In the genomic region with DNA sequence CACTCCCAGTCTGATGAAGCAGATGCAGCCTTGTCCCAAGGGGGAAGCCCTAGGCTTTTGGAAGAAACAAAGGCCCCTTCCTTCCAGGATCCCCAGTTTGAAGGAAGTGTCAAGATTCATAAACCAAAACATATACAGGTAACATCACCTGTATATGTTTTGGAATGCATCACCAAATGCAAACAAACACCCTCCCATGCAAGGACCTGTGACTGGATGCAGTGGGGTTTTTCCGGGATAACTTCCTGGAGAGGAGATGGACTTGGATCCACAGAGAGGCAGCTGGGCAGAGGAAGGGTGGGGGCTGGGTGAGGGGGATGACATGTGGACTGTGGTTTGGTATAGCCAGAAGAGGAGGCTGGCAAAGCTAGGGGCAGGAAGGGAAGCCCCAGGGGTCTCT, we compare ENCODE assay signal across 25 cellular contexts. TPM values are rescaled to one million over a fixed set of nuclear protein-coding genes. Genes with fewer than 3 reads are reported as not detected.
DNase-seq lines count a peak whose midpoint lies in the region; ATAC-seq and TF ChIP-seq lines count a peak whose summit lies in the region.
"Had no signal": no experiment of that assay in that cellular context is flagged by ENCODE, and none has a peak within 500 bp of the region (broad histone marks: within the 10 kb centered on the region; RNA-seq: fewer than 3 reads in every experiment).

No MANE protein-coding gene starts in this region.

- no peak overlapping the region for H2AFZ ChIP-seq in PC-3 (ENCODE audit: low read length)

- no peaks in the 10 kb centered on the region for H3F3A ChIP-seq in PC-3 (ENCODE audit: low read length, unreplicated experiment)

- peak overlapping the region; percentile 55 for H3K4me2 ChIP-seq in PC-3 (ENCODE audit: low read length)
- H3K4me2 ChIP-seq: BLaER1 treated with 17β-estradiol and CSF1 and Interleukin-3, amounts not matched to agents 10 nM and 100 nM had no signal

- intact Hi-C loops in PC-3 (cut with micrococcal nuclease): no loop called here
- intact Hi-C loops in left colon (cut with DNase I, micrococcal nuclease): no loop called here
- intact Hi-C loops in sigmoid colon (cut with DNase I): no loop called here

- H3K4me1 Mint-ChIP-seq in activated naive CD8-positive, alpha-beta T cell treated with anti-CD3 and anti-CD28 coated beads for 36 hours: no peaks in the 10 kb centered on the region
- H3K4me1 Mint-ChIP-seq: CD8-positive, alpha-beta memory T cell had no signal

- BruUV-seq in PC-3 (replicated peaks; lab: Mats Ljungman, UMichigan): no TSS peak

- no peak overlapping the region; the same call in 1 of the 2 replicates for H3K9ac ChIP-seq in PC-3 (ENCODE audit: low read length)
- H3K9ac ChIP-seq: BLaER1 treated with 17β-estradiol and CSF1 and Interleukin-3, amounts not matched to agents 10 nM and 100 nM had no signal

- POLR2A ChIA-PET in PC-3 (lab: Charles Lee; ENCODE audit: unreplicated experiment): no interaction called here

- H3K79me2 ChIP-seq in PC-3 (ENCODE audit: low read length): no peaks in the 10 kb centered on the region

- TF ChIP-seq CTCF in PC-3 (conservative IDR thresholded peaks at IDR 0.05; ENCODE audit: low read depth, low read length): no peak
- no peak for TF ChIP-seq CTCF in sigmoid colon (IDR thresholded peaks at IDR 0.05)

- H3K27me3 Mint-ChIP-seq in activated naive CD8-positive, alpha-beta T cell treated with anti-CD3 and anti-CD28 coated beads for 36 hours: peaks cover 16% of the 10 kb centered on the region

- CTCF ChIA-PET in PC-3 (lab: Charles Lee): no interaction called here

- no peak overlapping the region for H3K27ac Mint-ChIP-seq in activated naive CD8-positive, alpha-beta T cell treated with anti-CD3 and anti-CD28 coated beads for 36 hours
- H3K27ac Mint-ChIP-seq: CD8-positive, alpha-beta memory T cell had no signal

- peaks cover 41% of the 10 kb centered on the region for H3K4me1 ChIP-seq in PC-3 (ENCODE audit: insufficient read depth, low read length)
- H3K4me1 ChIP-seq in sigmoid colon: no peaks in the 10 kb centered on the region
- H3K4me1 ChIP-seq: SJSA1 had no signal

- H3K9me3 ChIP-seq in PC-3 (ENCODE audit: low read length) (no peaks in the 10 kb centered on the region), sigmoid colon (no peaks in the 10 kb centered on the region)
- H3K9me3 ChIP-seq: SJSA1 had no signal

- H3K36me3 ChIP-seq in PC-3 (ENCODE audit: low read depth, low read length) (no peaks in the 10 kb centered on the region), sigmoid colon (no peaks in the 10 kb centered on the region)
- H3K36me3 ChIP-seq: BLaER1 treated with 17β-estradiol and CSF1 and Interleukin-3, amounts not matched to agents 10 nM and 100 nM; SJSA1 had no signal

- H3K4me3 ChIP-seq in PC-3 (ENCODE audit: low read length): no peak overlapping the region
- no peak overlapping the region for H3K4me3 ChIP-seq in sigmoid colon
- H3K4me3 ChIP-seq: BLaER1 treated with 17β-estradiol and CSF1 and Interleukin-3, amounts not matched to agents 10 nM and 100 nM; SJSA1 had no signal

- H3K9me3 Mint-ChIP-seq in activated naive CD8-positive, alpha-beta T cell treated with anti-CD3 and anti-CD28 coated beads for 36 hours: no peaks in the 10 kb centered on the region
- H3K9me3 Mint-ChIP-seq: CD8-positive, alpha-beta memory T cell had no signal

- no peak for TF ChIP-seq POLR2A in sigmoid colon (IDR thresholded peaks at IDR 0.05)

- ATAC-seq in PC-3 (no peak), left colon (peak; percentile 59), HG03378 (IDR thresholded peaks at IDR 0.05; ENCODE audit: unreplicated experiment) (no peak)
- ATAC-seq: Right ventricle myocardium inferior had no signal

- no peaks in the 10 kb centered on the region for H3K36me3 Mint-ChIP-seq in activated naive CD8-positive, alpha-beta T cell treated with anti-CD3 and anti-CD28 coated beads for 36 hours
- H3K36me3 Mint-ChIP-seq: CD8-positive, alpha-beta memory T cell; IgD-negative memory B cell had no signal

- H3K27me3 ChIP-seq in PC-3 (ENCODE audit: low read length) (no peaks in the 10 kb centered on the region), sigmoid colon (peaks cover 0 to 8% (median 0%) of the 10 kb centered on the region in 3 donors)
- H3K27me3 ChIP-seq: BLaER1 treated with 17β-estradiol and CSF1 and Interleukin-3, amounts not matched to agents 10 nM and 100 nM; SJSA1 had no signal

- H3K27ac ChIP-seq in PC-3 (ENCODE audit: low read length) (peak overlapping the region; percentile 65), sigmoid colon (no peak overlapping the region)
- H3K27ac ChIP-seq: 22Rv1; BLaER1 treated with 17β-estradiol and CSF1 and Interleukin-3, amounts not matched to agents 10 nM and 100 nM; SJSA1 had no signal

- no peak for TF ChIP-seq EP300 in sigmoid colon (IDR thresholded peaks at IDR 0.05)

- no peak overlapping the region for H3K4me3 Mint-ChIP-seq in activated naive CD8-positive, alpha-beta T cell treated with anti-CD3 and anti-CD28 coated beads for 36 hours
- H3K4me3 Mint-ChIP-seq: CD8-positive, alpha-beta memory T cell; IgD-negative memory B cell had no signal

- H3K9me2 ChIP-seq in PC-3 (replicated peaks; ENCODE audit: low read length): no peaks in the 10 kb centered on the region

- DNase-seq in DMS53 (lab: John Stamatoyannopoulos, UW) (peak; percentile 72), DMS53 treated with DMSO at 0.1 percent for 48 hours (lab: John Stamatoyannopoulos, UW; ENCODE audit: unreplicated experiment) (no peak), PC-3 (peak; percentile 15), left colon (peak in 1 of 2 donors; percentile 33), sigmoid colon (peak; percentile 3)
- no peak for DNase-seq in activated naive CD8-positive, alpha-beta T cell treated with anti-CD3 and anti-CD28 coated beads for 36 hours
- no peak for DNase-seq in activated CD8-positive, alpha-beta memory T cell treated with anti-CD3 and anti-CD28 coated beads for 24 hours
- DNase-seq: ACHN, EL, GF-D8, GOT3, HCEC 1CT, NCI-H1694 treated with DMSO at 0.1 percent for 48 hours, NCI-H2081 treated with DMSO at 0.1 percent for 48 hours, NCI-H2171 treated with DMSO at 0.1 percent for 48 hours, NCI-H524 treated with DMSO at 0.1 percent for 48 hours, NCI-H82 had no signal

- H4K20me1 ChIP-seq in PC-3 (ENCODE audit: low read length): no peaks in the 10 kb centered on the region
- H4K20me1 ChIP-seq: BLaER1 treated with 17β-estradiol and CSF1 and Interleukin-3, amounts not matched to agents 10 nM and 100 nM had no signal

- whole genome bisulfite sequencing in sigmoid colon, 2 donors: 27 to 71% methylated on average over 1 of the region's 1 CpG

RNA-seq across cellular contexts. Expression of a gene that starts 1.5 kb away (rescaled TPM):
- total RNA-seq in PC-3 (2014; rRNA removed) (0.18 TPM in 1 of 2 replicates, not detected in the other), left colon (under 1 TPM in 1 of 2 donors, not detected in 1; 0.11 TPM), sigmoid colon (not detected)
- polyA plus RNA-seq in sigmoid colon: under 1 TPM in 2 of 3 donors, not detected in 1; 0.60 to 0.80 TPM
- not detected for total RNA-seq in activated naive CD8-positive, alpha-beta T cell treated with anti-CD3 and anti-CD28 coated beads for 36 hours
- total RNA-seq: CD8-positive, alpha-beta memory T cell; OCI-LY7; Right ventricle myocardium inferior; SJSA1 had no signal
- polyA plus RNA-seq: CD8-positive, alpha-beta memory T cell; IgD-negative memory B cell had no signal

RNA-seq across cellular contexts. Expression of a gene that starts 18.3 kb away (rescaled TPM):
- total RNA-seq in PC-3 (2014; rRNA removed) (not detected in 2 replicates), left colon (under 1 TPM in 1 of 2 donors, not detected in 1; 0.31 TPM), sigmoid colon (under 1 TPM in 1 of 4 donors, not detected in 3; 0.16 TPM)
- polyA plus RNA-seq in sigmoid colon: 1 to 10 TPM in 1 of 3 donors, not detected in 2; 8.6 TPM
- total RNA-seq in activated naive CD8-positive, alpha-beta T cell treated with anti-CD3 and anti-CD28 coated beads for 36 hours: not detected
- total RNA-seq: CD8-positive, alpha-beta memory T cell; OCI-LY7; Right ventricle myocardium inferior; SJSA1 had no signal
- polyA plus RNA-seq: CD8-positive, alpha-beta memory T cell had no signal

RNA-seq across cellular contexts. Expression of a gene that starts 48.3 kb away (rescaled TPM):
- 0.12 TPM in 1 of 2 replicates, not detected in the other for total RNA-seq in PC-3 (2014; rRNA removed)
- total RNA-seq in left colon: 1 to 10 TPM; 4.2 to 4.3 TPM
- 10 to 100 TPM; 14.6 to 25.0 (median 23.1) TPM for total RNA-seq in sigmoid colon
- polyA plus RNA-seq in sigmoid colon: 1 to 10 TPM; 2.9 to 7.8 (median 3.7) TPM
- total RNA-seq in activated naive CD8-positive, alpha-beta T cell treated with anti-CD3 and anti-CD28 coated beads for 36 hours: 1 to 10 TPM; 1.1 to 1.2 TPM
- total RNA-seq: SJSA1 had no signal

RNA-seq across cellular contexts. Expression of a gene that starts 48.7 kb away (rescaled TPM):
- 0.12 TPM in 1 of 2 replicates, not detected in the other for total RNA-seq in PC-3 (2014; rRNA removed)
- under 1 TPM in 1 of 2 donors, not detected in 1; 0.28 TPM for total RNA-seq in left colon
- total RNA-seq in sigmoid colon: 1 to 10 TPM in 3 of 4 donors, under 1 TPM in 1; 0.82 to 5.5 (median 1.5) TPM
- polyA plus RNA-seq in sigmoid colon: under 1 TPM in 1 of 3 donors, not detected in 2; 0.09 TPM
- total RNA-seq in activated naive CD8-positive, alpha-beta T cell treated with anti-CD3 and anti-CD28 coated beads for 36 hours: not detected
- total RNA-seq: CD8-positive, alpha-beta memory T cell; Right ventricle myocardium inferior; SJSA1 had no signal
- polyA plus RNA-seq: CD8-positive, alpha-beta memory T cell; IgD-negative memory B cell had no signal

Comparison
In these comparisons a context has a peak if more than half of its experiments do, and no peak if none do; other contexts are left out.
1. DNase-seq: peak in DMS53 (single experiment), PC-3 (single experiment) and sigmoid colon (single experiment); none in DMS53 treated with DMSO at 0.1 percent for 48 hours (single experiment), activated naive CD8-positive, alpha-beta T cell treated with anti-CD3 and anti-CD28 coated beads for 36 hours (single experiment) and activated CD8-positive, alpha-beta memory T cell treated with anti-CD3 and anti-CD28 coated beads for 24 hours (single experiment).